Comparison of ENCODE assay signal across 8 cellular contexts in genomic region chr14:45083979-45084722, GRCh38. TPM values are rescaled to one million over a fixed set of nuclear protein-coding genes. Genes with fewer than 3 reads are reported as not detected.
DNase-seq lines count a peak whose midpoint lies in the region; ATAC-seq and TF ChIP-seq lines count a peak whose summit lies in the region.

A gene with protein sequence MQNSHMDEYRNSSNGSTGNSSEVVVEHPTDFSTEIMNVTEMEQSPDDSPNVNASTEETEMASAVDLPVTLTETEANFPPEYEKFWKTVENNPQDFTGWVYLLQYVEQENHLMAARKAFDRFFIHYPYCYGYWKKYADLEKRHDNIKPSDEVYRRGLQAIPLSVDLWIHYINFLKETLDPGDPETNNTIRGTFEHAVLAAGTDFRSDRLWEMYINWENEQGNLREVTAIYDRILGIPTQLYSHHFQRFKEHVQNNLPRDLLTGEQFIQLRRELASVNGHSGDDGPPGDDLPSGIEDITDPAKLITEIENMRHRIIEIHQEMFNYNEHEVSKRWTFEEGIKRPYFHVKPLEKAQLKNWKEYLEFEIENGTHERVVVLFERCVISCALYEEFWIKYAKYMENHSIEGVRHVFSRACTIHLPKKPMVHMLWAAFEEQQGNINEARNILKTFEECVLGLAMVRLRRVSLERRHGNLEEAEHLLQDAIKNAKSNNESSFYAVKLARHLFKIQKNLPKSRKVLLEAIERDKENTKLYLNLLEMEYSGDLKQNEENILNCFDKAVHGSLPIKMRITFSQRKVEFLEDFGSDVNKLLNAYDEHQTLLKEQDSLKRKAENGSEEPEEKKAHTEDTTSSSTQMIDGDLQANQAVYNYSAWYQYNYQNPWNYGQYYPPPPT (plus strand): TSS chr14:45084116. CDS start chr14:45095240, 11,124 bp downstream.

- H3K4me3 ChIP-seq in AG04450 (ENCODE audit: low read depth, low read length) (peak within 1 kb of the TSS; percentile 83), WI38 (ENCODE audit: low read depth, low read length) (peak within 1 kb of the TSS; percentile 93), mammary epithelial cell (replicated peaks in 1 of 3; ENCODE audit: insufficient read depth in 1 of 3, low read depth in 2 of 3, low read length in 3 of 3) (peak within 1 kb of the TSS; percentile 56 to 80 (median 77)), iPS-20b (ENCODE audit: low read length) (peak within 1 kb of the TSS; percentile 86), skin epidermis (peak within 1 kb of the TSS; percentile 47 to 86 (median 78))

- BruUV-seq in mammary epithelial cell (replicated peaks; lab: Mats Ljungman, UMichigan) = TSS peak; percentile 49

- H3K27me3 ChIP-seq in AG04450 (ENCODE audit: control insufficient read depth, insufficient read depth, low read length) (no peaks in the 10 kb centered on the region), mammary epithelial cell (ENCODE audit: insufficient read depth, low read length) (no peaks in the 10 kb centered on the region), iPS-20b (ENCODE audit: insufficient read depth, low read length) (no peaks in the 10 kb centered on the region)

- no peaks in the 10 kb centered on the region for H3K9me3 ChIP-seq in AG04450 (ENCODE audit: control insufficient read depth, insufficient read depth, low read length)
- no peaks in the 10 kb centered on the region for H3K9me3 ChIP-seq in mammary epithelial cell (replicated peaks; ENCODE audit: insufficient read depth, low read length)
- no peaks in the 10 kb centered on the region for H3K9me3 ChIP-seq in iPS-20b (ENCODE audit: insufficient read depth, low read depth, low read length)

- 5% methylated on average over 27 of the region's 48 CpGs for WGBS in mammary epithelial cell (ENCODE audit: low coverage, missing lambda C conversion rate)

- peak within 1 kb of the TSS; percentile 89 for H3K9ac ChIP-seq in mammary epithelial cell (ENCODE audit: insufficient read depth, low read length)
- H3K9ac ChIP-seq in iPS-20b (ENCODE audit: low read depth, low read length) = peak within 1 kb of the TSS; percentile 93

- in situ Hi-C loops in mammary epithelial cell (cut with MboI; ENCODE audit: low sequenced_read_pairs in 2 of 2) = no loop called here

- CTCF ChIA-PET in AG04450 (lab: Charles Lee) (no interaction called here), mammary epithelial cell (lab: Charles Lee; ENCODE audit: low non-redundant PET) (no interaction called here)

- peak; percentile 96 for ATAC-seq in GM18907 (IDR thresholded peaks at IDR 0.05; ENCODE audit: unreplicated experiment)
- peak; percentile 95 for ATAC-seq in HG03139 (IDR thresholded peaks at IDR 0.05; ENCODE audit: unreplicated experiment)

- H3K27ac ChIP-seq in AG04450 (ENCODE audit: low read depth, low read length) = peak within 1 kb of the TSS; percentile 78
- H3K27ac ChIP-seq in mammary epithelial cell (ENCODE audit: insufficient read depth, low read depth, low read length) = peak within 1 kb of the TSS; percentile 81
- H3K27ac ChIP-seq in iPS-20b (ENCODE audit: low read length) = peak within 1 kb of the TSS; percentile 72
- H3K27ac ChIP-seq in skin epidermis = peak within 1 kb of the TSS; percentile 49 to 92 (median 85)

- dilution Hi-C loops in mammary epithelial cell (cut with HindIII; ENCODE audit: low sequenced_read_pairs) = loop anchor here (5.0 kb wide), 1 partner anchor 47 kb away; no protein-coding TSS in a partner anchor

- POLR2A ChIA-PET in AG04450 (lab: Yijun Ruan, JAX) = interaction anchor here (0.9 kb wide), 1 partner anchor 122 kb away, joined by 4 read pairs; the partner anchor contains the start of genes KLHL28 and TOGARAM1

- peaks cover 52% of the 10 kb centered on the region for H3K79me2 ChIP-seq in mammary epithelial cell (ENCODE audit: insufficient read depth, low read length)

- intact Hi-C loops in mammary epithelial cell (cut with micrococcal nuclease) = loop anchor here (2.0 kb wide), 1 partner anchor 121 kb away; the partner anchor contains the start of gene TOGARAM1

- H3K4me2 ChIP-seq in mammary epithelial cell (ENCODE audit: insufficient read depth, low read depth, low read length) = peak within 1 kb of the TSS; percentile 90

- DNase-seq in AG04450 (ENCODE audit: low read depth, low spot score) (peak; percentile 69), NCI-H2196 treated with DMSO at 0.1 percent for 48 hours (lab: John Stamatoyannopoulos, UW; ENCODE audit: unreplicated experiment) (peak; percentile 85), mammary epithelial cell (peak; percentile 91)

- H2AFZ ChIP-seq in mammary epithelial cell (ENCODE audit: low read depth, low read length) = peak within 1 kb of the TSS; percentile 99

- H4K20me1 ChIP-seq in mammary epithelial cell (ENCODE audit: insufficient read depth, low read length) = no peaks in the 10 kb centered on the region

- no peak for TF ChIP-seq CTCF in AG04450 (IDR thresholded peaks at IDR 0.05; ENCODE audit: low read depth, low read length)
- no peak for TF ChIP-seq CTCF in WI38 (IDR thresholded peaks at IDR 0.05; ENCODE audit: low read depth, low read length)
- TF ChIP-seq CTCF in mammary epithelial cell (conservative IDR thresholded peaks at IDR 0.05 in 1 of 2, IDR thresholded peaks at IDR 0.05 in 1 of 2; ENCODE audit: extremely low read depth in 1 of 2, insufficient read depth in 1 of 2, low read depth in 1 of 2, low read length in 2 of 2) = no peak

- H3K4me1 ChIP-seq in mammary epithelial cell (ENCODE audit: insufficient read depth, low read length) = peaks cover 25% of the 10 kb centered on the region
- peaks cover 12% of the 10 kb centered on the region; the same call in 1 of the 2 replicates for H3K4me1 ChIP-seq in iPS-20b (ENCODE audit: insufficient read depth, low read length)

- H3K36me3 ChIP-seq in mammary epithelial cell (ENCODE audit: insufficient read depth, low read length) (peaks cover 1% of the 10 kb centered on the region), iPS-20b (ENCODE audit: insufficient read depth, low read depth, low read length) (0 out of 2 replicates have a peak, but pooled peaks cover 6% of the 10 kb centered on the region)

RNA-seq across cellular contexts. Expression of the gene that starts here (rescaled TPM):
- polyA plus RNA-seq in AG04450 (2011; rRNA removed) (33.0 and 48.6 TPM in 2 replicates), mammary epithelial cell (16.4 TPM)
- 38.9 and 46.8 TPM in 2 replicates for polyA minus RNA-seq in AG04450 (2011; rRNA and poly(A)+ RNA removed)
- 10 to 100 TPM; 27.0 to 33.0 TPM for total RNA-seq in mammary epithelial cell
- 4.3 TPM for polyA minus RNA-seq in mammary epithelial cell

Comparison
In these comparisons a context has a peak if more than half of its experiments do, and no peak if none do; other contexts are left out.
1. Peak in every context shown above with its lines: DNase-seq, ATAC-seq, H3K4me3 ChIP-seq and H3K27ac ChIP-seq.